In genomic region chr16:19128454-19129210, GRCh38 we compare ENCODE assay signal across 15 cellular contexts. TPM values are rescaled to one million over a fixed set of nuclear protein-coding genes. Genes with fewer than 3 reads are reported as not detected.
"Had no signal": no experiment of that assay in that cellular context is flagged by ENCODE, and none has a peak within 500 bp of the region (broad histone marks: within the 10 kb centered on the region; RNA-seq: fewer than 3 reads in every experiment).

No MANE protein-coding gene starts in this region.

- ATAC-seq: activated CD4-positive, CD25-positive, alpha-beta regulatory T cell treated with anti-CD3 and anti-CD28 coated beads, Interleukin-2, amount 50 U/mL, for 24 hours; heart right ventricle; left lung had no signal

- H3K27ac ChIP-seq: ascending aorta, colonic mucosa, neutrophil, skin epidermis had no signal

- H3K36me3 ChIP-seq: ascending aorta, colonic mucosa, left lung, neutrophil, transverse colon had no signal

- DNase-seq: activated CD8-positive, alpha-beta memory T cell treated with anti-CD3 and anti-CD28 coated beads, Interleukin-2, amount 50 U/mL, for 48 hours; activated naive CD4-positive, alpha-beta T cell; colonic mucosa; effector CD4-positive, alpha-beta T cell; heart right ventricle; left lung; mesenchymal stem cell; posterior cingulate gyrus; transverse colon had no signal

- H3K36me3 Mint-ChIP-seq: stimulated activated effector memory CD8-positive, alpha-beta T cell treated with anti-CD3 and anti-CD28 coated beads, Interleukin-12 subunit alpha, Interleukin-12 subunit beta, amount 100 ng/mL, for 72 hours had no signal

- H3K4me1 ChIP-seq: ascending aorta had no signal

- H3K27me3 ChIP-seq: ascending aorta, colonic mucosa, heart right ventricle, left lung, neutrophil, transverse colon had no signal

- H3K9me3 Mint-ChIP-seq: stimulated activated effector memory CD8-positive, alpha-beta T cell treated with anti-CD3 and anti-CD28 coated beads, Interleukin-12 subunit alpha, Interleukin-12 subunit beta, amount 100 ng/mL, for 72 hours had no signal

- H3K4me3 ChIP-seq: ascending aorta, colonic mucosa, heart right ventricle, left lung, skin epidermis, transverse colon had no signal

- H3K9me3 ChIP-seq: ascending aorta, colonic mucosa, left lung, neutrophil had no signal

RNA-seq across cellular contexts. Expression of gene SYT17, which starts 39.4 kb away (rescaled TPM):
- polyA plus RNA-seq: keratinocyte had no signal
